8 cellular contexts compared by ENCODE assay signal in the genomic region with DNA sequence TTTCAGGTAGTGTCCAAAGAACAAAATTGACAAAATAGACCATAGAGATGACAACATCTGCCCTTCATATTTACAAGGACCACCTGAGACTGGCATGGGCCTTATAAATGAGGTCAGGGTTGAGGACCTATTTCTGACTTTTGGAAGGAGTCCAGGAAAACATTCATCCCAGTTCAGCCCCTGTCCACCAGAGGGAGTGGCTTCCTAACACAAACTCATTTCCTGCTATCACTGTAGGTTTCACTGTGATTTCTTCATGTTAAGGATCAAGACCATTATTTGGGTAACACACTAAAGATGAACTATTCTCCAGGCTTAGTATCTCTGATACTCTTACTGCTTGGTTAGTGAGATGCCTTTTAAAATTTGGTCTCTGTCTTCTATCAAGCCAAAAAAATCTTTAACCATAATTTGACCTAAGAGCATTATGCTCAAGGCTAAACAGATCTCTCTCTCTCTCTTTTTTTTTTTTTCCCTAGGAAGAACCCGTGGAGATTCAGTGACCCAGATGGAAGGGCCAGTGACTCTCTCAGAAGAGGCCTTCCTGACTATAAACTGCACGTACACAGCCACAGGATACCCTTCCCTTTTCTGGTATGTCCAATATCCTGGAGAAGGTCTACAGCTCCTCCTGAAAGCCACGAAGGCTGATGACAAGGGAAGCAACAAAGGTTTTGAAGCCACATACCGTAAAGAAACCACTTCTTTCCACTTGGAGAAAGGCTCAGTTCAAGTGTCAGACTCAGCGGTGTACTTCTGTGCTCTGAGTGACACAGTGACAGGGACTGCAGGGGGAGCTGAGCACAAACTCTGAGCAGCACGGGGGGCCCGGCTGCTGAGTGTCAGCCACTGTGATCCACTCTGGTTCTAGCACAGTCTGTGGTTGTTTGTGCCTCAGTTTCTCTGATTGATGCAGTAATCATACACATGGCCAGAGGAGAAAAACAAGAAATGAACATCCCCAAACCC.
DNase-seq lines count a peak whose midpoint lies in the region; ATAC-seq and TF ChIP-seq lines count a peak whose summit lies in the region.

No MANE protein-coding gene starts in this region.

- peak; percentile 27 for ATAC-seq in memory B cell (ENCODE audit: low read depth)

- in situ Hi-C loops in astrocyte of the cerebellum (cut with HindIII; ENCODE audit: low sequenced_read_pairs), result no loop called here

- DNase-seq in activated CD8-positive, alpha-beta memory T cell treated with anti-CD3 and anti-CD28 coated beads, Interleukin-2, amount 50 U/mL, for 4 hours, result peak; percentile 30
- no peak for DNase-seq in activated CD8-positive, alpha-beta memory T cell treated with anti-CD3 and anti-CD28 coated beads, Interleukin-2, amount 50 U/mL, for 48 hours
- DNase-seq in OCI-M1 (lab: John Stamatoyannopoulos, UW) (peak; percentile 15), astrocyte of the cerebellum (ENCODE audit: low read depth) (no peak), memory B cell (ENCODE audit: low spot score in 2 of 2) (no peak), NCI-H1092 treated with DMSO at 0.1 percent for 48 hours (lab: John Stamatoyannopoulos, UW) (no peak), DMS79 treated with DMSO at 0.1 percent for 48 hours (lab: John Stamatoyannopoulos, UW) (no peak), NOMO-1 (lab: John Stamatoyannopoulos, UW; ENCODE audit: unreplicated experiment in 2 of 2) (no peak)

- peaks cover 12% of the 10 kb centered on the region for H3K27me3 Mint-ChIP-seq in memory B cell

- no peaks in the 10 kb centered on the region for H3K36me3 Mint-ChIP-seq in memory B cell

- H3K4me1 Mint-ChIP-seq in memory B cell, result no peaks in the 10 kb centered on the region

- no peak overlapping the region for H3K4me3 ChIP-seq in astrocyte of the cerebellum (ENCODE audit: low read depth, low read length)

- H3K9me3 Mint-ChIP-seq in memory B cell, result no peaks in the 10 kb centered on the region

- H3K4me3 Mint-ChIP-seq in memory B cell, result no peak overlapping the region

- peak; percentile 54 for TF ChIP-seq CTCF in astrocyte of the cerebellum (IDR thresholded peaks at IDR 0.05; ENCODE audit: low read depth, low read length, missing control alignments)

- no peak overlapping the region for H3K27ac Mint-ChIP-seq in memory B cell

Comparison
In these comparisons a context has a peak if more than half of its experiments do, and no peak if none do; other contexts are left out.
1. DNase-seq: peak in activated CD8-positive, alpha-beta memory T cell treated with anti-CD3 and anti-CD28 coated beads, Interleukin-2, amount 50 U/mL, for 4 hours (single experiment) and OCI-M1 (single experiment); none in activated CD8-positive, alpha-beta memory T cell treated with anti-CD3 and anti-CD28 coated beads, Interleukin-2, amount 50 U/mL, for 48 hours (single experiment), astrocyte of the cerebellum (single experiment), memory B cell (0 of 2), NCI-H1092 treated with DMSO at 0.1 percent for 48 hours (single experiment), DMS79 treated with DMSO at 0.1 percent for 48 hours (single experiment) and NOMO-1 (0 of 2).